Comparison of ENCODE assay signal across 8 cellular contexts in the genomic region with DNA sequence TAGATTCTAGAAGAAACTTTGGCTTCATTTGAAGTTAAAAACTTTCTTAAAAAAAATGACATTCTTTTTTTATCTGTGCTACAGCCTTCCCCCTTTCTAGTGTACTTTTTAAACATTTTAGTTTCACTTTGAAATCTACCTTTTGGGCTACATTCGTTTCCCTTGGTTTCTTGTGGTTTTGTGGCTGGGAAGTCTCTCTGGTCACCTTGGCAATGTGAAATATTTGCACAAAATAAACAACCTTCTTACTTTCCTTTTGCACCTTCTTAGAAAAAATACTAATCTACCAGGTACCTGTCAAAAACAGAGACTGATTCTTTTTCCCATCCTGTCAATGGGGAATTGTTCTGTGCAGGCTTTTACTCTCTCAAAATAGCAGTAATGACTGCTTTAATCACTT.
DNase-seq lines count a peak whose midpoint lies in the region; ATAC-seq lines count a peak whose summit lies in the region.

No MANE protein-coding gene starts in this region.

- DNase-seq in activated T-cell treated with anti-CD3 and anti-CD28 coated beads, Interleukin-2, amount 50 U/mL, for 4 hours = no peak
- no peak for DNase-seq in activated T-cell treated with anti-CD3 and anti-CD28 coated beads, Interleukin-2, amount 50 U/mL, for 1 hour
- peak; percentile 26 for DNase-seq in activated CD4-positive, alpha-beta T cell treated with anti-CD3 and anti-CD28 coated beads for 48 hours
- DNase-seq in stimulated activated naive CD8-positive, alpha-beta T cell treated with anti-CD3 and anti-CD28 coated beads, Interleukin-15, Interleukin-2, amounts not matched to agents 100 U/mL and 50 U/mL, for 24 hours = no peak
- no peak for DNase-seq in NCI-H2227 treated with DMSO at 0.1 percent for 48 hours (lab: John Stamatoyannopoulos, UW)
- no peak for DNase-seq in activated CD8-positive, alpha-beta memory T cell treated with anti-CD3 and anti-CD28 coated beads for 24 hours
- DNase-seq in NCI-H1436 (lab: John Stamatoyannopoulos, UW) = no peak

- no peaks in the 10 kb centered on the region for H3K27me3 Mint-ChIP-seq in activated T-cell treated with anti-CD3 and anti-CD28 coated beads, Interleukin-2, amount 50 U/mL, for 4 hours (ENCODE audit: low read depth)

- H3K4me3 Mint-ChIP-seq in activated T-cell treated with anti-CD3 and anti-CD28 coated beads, Interleukin-2, amount 50 U/mL, for 4 hours = peak overlapping the region; percentile 58

- H3K9me3 Mint-ChIP-seq in activated T-cell treated with anti-CD3 and anti-CD28 coated beads, Interleukin-2, amount 50 U/mL, for 4 hours = no peaks in the 10 kb centered on the region

- H3K36me3 Mint-ChIP-seq in activated T-cell treated with anti-CD3 and anti-CD28 coated beads, Interleukin-2, amount 50 U/mL, for 4 hours (ENCODE audit: insufficient read depth) = no peaks in the 10 kb centered on the region

- peaks cover 79% of the 10 kb centered on the region for H3K4me1 Mint-ChIP-seq in activated T-cell treated with anti-CD3 and anti-CD28 coated beads, Interleukin-2, amount 50 U/mL, for 4 hours (ENCODE audit: low read depth)

- ATAC-seq in activated T-cell treated with anti-CD3 and anti-CD28 coated beads, Interleukin-2, amount 50 U/mL, for 4 hours = peak in 1 of 2 donors; percentile 22
- peak; percentile 74 for ATAC-seq in HG03045 (IDR thresholded peaks at IDR 0.05; ENCODE audit: unreplicated experiment)
- peak; percentile 10 for ATAC-seq in stimulated activated naive CD8-positive, alpha-beta T cell treated with anti-CD3 and anti-CD28 coated beads, Interleukin-15, Interleukin-2, amounts not matched to agents 100 U/mL and 50 U/mL, for 24 hours
